In the genomic region with DNA sequence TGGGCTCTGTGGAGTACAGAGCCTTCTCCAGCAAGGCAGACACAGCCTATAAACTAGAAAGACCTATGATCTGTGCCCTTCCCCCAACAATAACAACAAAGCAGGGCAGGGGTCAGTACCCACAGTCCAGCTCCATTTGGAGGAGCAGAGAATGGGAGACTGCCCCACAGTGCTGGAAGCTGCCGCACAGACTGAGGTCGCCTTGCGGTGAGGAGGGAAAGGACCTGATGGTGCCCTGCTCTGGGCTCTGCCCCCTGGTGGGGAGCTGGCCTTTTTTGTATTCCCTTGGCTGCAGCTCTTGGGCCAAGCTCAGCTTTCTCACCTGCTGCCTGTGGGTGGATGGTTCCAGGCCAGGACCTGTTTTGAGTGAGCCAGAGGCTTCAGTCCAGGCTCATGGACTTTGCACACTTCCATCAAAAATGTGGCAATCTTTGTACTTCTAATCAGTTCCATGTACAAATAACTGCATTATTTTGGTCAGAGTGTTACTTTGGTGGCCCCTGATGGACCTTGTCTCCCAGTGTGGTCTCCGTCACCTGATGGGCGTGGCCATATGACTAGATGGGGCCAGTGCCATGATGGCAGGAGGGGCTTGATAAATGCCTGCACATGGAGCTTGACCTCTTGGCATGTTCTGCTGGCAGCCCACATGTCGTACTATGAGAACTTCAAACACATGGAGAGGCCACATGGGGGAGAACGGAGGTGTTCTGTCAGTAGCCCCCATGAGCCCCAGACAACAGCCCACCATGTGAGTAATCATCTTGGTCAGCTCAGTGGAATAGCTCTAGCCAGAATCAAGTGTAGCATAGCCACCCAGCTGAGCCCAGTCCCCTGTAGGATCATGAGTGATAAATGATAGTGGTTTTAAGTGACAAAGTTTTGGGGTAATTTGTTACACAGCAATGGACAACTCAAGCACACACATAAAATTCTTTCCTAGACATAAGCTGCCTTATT, we compare ENCODE assay signal across 1 cellular context.
A peak's percentile ranks its signal among the peaks of the same experiment; 100 is the strongest.
TF ChIP-seq lines count a peak whose summit lies in the region.

No MANE protein-coding gene starts in this region.

TF ChIP-seq in GM23338, 12 proteins besides CTCF, POLR2A, EP300 and RAD21:
- TF ChIP-seq CREB1 (CRISPR knock-in tag; IDR thresholded peaks at IDR 0.05; ENCODE audit: low read depth) (no peak), ZNF331 (CRISPR knock-in tag; IDR thresholded peaks at IDR 0.05; ENCODE audit: low read depth) (peak; percentile 39; the same call in 1 of the 2 replicates)
